1 cellular context compared by ENCODE assay signal in the genomic region with DNA sequence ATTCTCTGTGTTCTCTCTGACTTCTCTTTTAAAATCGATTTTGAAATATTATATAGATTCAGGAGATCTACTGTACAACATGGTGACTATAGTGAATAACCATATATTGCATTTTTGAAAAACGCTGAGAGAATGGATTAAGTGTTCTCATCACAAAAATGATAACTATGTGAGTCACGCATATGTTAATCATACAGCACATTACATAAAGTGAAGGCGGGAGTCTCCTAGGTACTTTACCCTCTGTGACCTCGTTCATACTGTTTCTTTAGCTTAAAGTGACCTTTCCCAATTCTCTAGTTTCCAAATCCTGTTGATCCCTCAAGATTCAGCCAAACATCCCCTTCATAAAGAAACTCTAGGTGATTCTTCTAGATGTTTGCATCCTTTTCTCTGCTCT.
TF ChIP-seq lines count a peak whose summit lies in the region.

No MANE protein-coding gene starts in this region.

TF ChIP-seq in IMR-90, 13 proteins besides CTCF, POLR2A, EP300 and RAD21:
- TF ChIP-seq, protein P1, sequence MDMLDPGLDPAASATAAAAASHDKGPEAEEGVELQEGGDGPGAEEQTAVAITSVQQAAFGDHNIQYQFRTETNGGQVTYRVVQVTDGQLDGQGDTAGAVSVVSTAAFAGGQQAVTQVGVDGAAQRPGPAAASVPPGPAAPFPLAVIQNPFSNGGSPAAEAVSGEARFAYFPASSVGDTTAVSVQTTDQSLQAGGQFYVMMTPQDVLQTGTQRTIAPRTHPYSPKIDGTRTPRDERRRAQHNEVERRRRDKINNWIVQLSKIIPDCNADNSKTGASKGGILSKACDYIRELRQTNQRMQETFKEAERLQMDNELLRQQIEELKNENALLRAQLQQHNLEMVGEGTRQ (IDR thresholded peaks at IDR 0.05; ENCODE audit: low read depth, low read length) = no peak
- TF ChIP-seq MXI1 (IDR thresholded peaks at IDR 0.05; ENCODE audit: borderline replicate concordance, low read depth, low read length) = no peak
TF ChIP-seq in IMR-90: peak in this region for 0.
